In genomic region chr10:20272575-20272974, GRCh38 we compare ENCODE assay signal across 25 cellular contexts.
"Had no signal": no experiment of that assay in that cellular context is flagged by ENCODE, and none has a peak within 500 bp of the region (broad histone marks: within the 10 kb centered on the region; RNA-seq: fewer than 3 reads in every experiment).

No MANE protein-coding gene starts in this region.

- ATAC-seq: T-cell had no signal

- H3K27ac ChIP-seq: SJSA1, SK-N-MC had no signal

- H3K4me1 ChIP-seq: SJSA1 had no signal

- FAIRE-seq: RCC 7860 had no signal

- H3K4me3 Mint-ChIP-seq: T-cell had no signal

- H3K27me3 Mint-ChIP-seq: T-cell had no signal

- H3K36me3 Mint-ChIP-seq: T-cell had no signal

- H3K27ac Mint-ChIP-seq: T-cell had no signal

- H3K4me3 ChIP-seq: MG63, SJSA1, SK-N-MC had no signal

- H3K4me1 Mint-ChIP-seq: T-cell had no signal

- H3K9me3 ChIP-seq: MG63, SJSA1 had no signal

- DNase-seq: Karpas-422, KG1, MG63, NCI-H1092, NCI-H1105 treated with DMSO at 0.1 percent for 48 hours, NCI-H1417 treated with DMSO at 0.1 percent for 48 hours, NCI-H1694 treated with DMSO at 0.1 percent for 48 hours, NCI-H1930, NCI-H2081, NCI-H2107, NCI-H2171, NCI-H226, NCI-H446, NCI-H510A, NCI-H524 treated with DMSO at 0.1 percent for 48 hours, NCI-H69, NCI-H774, Right ventricle myocardium superior, RPMI8226, SIG-M5, SW 1271, T-cell had no signal

- H3K36me3 ChIP-seq: MG63, SJSA1 had no signal

- H3K27me3 ChIP-seq: MG63, SJSA1 had no signal
